In genomic region chrX:52078133-52078532, GRCh38 we compare ENCODE assay signal across 19 cellular contexts. TPM values are rescaled to one million over a fixed set of nuclear protein-coding genes. Genes with fewer than 3 reads are reported as not detected.
DNase-seq lines count a peak whose midpoint lies in the region; ATAC-seq, FAIRE-seq and TF ChIP-seq lines count a peak whose summit lies in the region.
"Had no signal": no experiment of that assay in that cellular context is flagged by ENCODE, and none has a peak within 500 bp of the region (broad histone marks: within the 10 kb centered on the region; RNA-seq: fewer than 3 reads in every experiment).

No MANE protein-coding gene starts in this region.

- H3K4me1 ChIP-seq in BLaER1 treated with 17β-estradiol and CSF1 and Interleukin-3, amounts not matched to agents 10 nM and 100 nM: peaks cover 0 to 18% (median 15%) of the 10 kb centered on the region in 10 experiments; a peak in 18 of 20 replicates
- no peaks in the 10 kb centered on the region for H3K4me1 ChIP-seq in GM12878 (ENCODE audit: control insufficient read depth, insufficient read depth, low read length)

- H3K9me3 ChIP-seq in BLaER1 treated with 17β-estradiol and CSF1 and Interleukin-3, amounts not matched to agents 10 nM and 100 nM (replicated peaks in 1 of 11): peaks cover 0 to 18% (median 10%) of the 10 kb centered on the region in 11 experiments; a peak in 10 of 22 replicates
- H3K9me3 ChIP-seq in GM12878 (replicated peaks; ENCODE audit: control insufficient read depth, insufficient read depth, low read length): no peaks in the 10 kb centered on the region

- CTCF ChIA-PET in GM12878 (lab: Yijun Ruan, JAX): no interaction called here
- CTCF ChIA-PET in WTC11 (lab: Charles Lee): no interaction called here

- H3K4me1 Mint-ChIP-seq in WTC11: no peaks in the 10 kb centered on the region

- TF ChIP-seq POLR2A in GM12878 (IDR thresholded peaks at IDR 0.05; ENCODE audit: low read depth, low read length): no peak

- 0% methylated on average over 1 of the region's 1 CpG for WGBS in GM12878 (ENCODE audit: insufficient coverage, insufficient replicate concordance, low lambda C conversion rate, missing lambda C conversion rate)

- H3K27ac ChIP-seq in BLaER1 treated with 17β-estradiol and CSF1 and Interleukin-3, amounts not matched to agents 10 nM and 100 nM: no peak overlapping the region
- H3K27ac ChIP-seq in GM12878 (ENCODE audit: control insufficient read depth, insufficient read depth): no peak overlapping the region
- H3K27ac ChIP-seq: RWPE1, SK-N-MC had no signal

- peaks cover 25 to 56% (median 47%) of the 10 kb centered on the region in 11 experiments; a peak in 18 of 22 replicates for H3K27me3 ChIP-seq in BLaER1 treated with 17β-estradiol and CSF1 and Interleukin-3, amounts not matched to agents 10 nM and 100 nM
- no peaks in the 10 kb centered on the region for H3K27me3 ChIP-seq in GM12878 (replicated peaks in 1 of 2; ENCODE audit: control insufficient read depth in 2 of 2, insufficient read depth in 2 of 2, low read length in 1 of 2)

- no peaks in the 10 kb centered on the region for H3K36me3 ChIP-seq in BLaER1 treated with 17β-estradiol and CSF1 and Interleukin-3, amounts not matched to agents 10 nM and 100 nM
- no peaks in the 10 kb centered on the region for H3K36me3 ChIP-seq in GM12878 (ENCODE audit: control insufficient read depth in 2 of 2, insufficient read depth in 2 of 2, low read length in 1 of 2)

- no peak for TF ChIP-seq EP300 in GM12878 (IDR thresholded peaks at IDR 0.05; ENCODE audit: borderline replicate concordance in 1 of 2, control insufficient read depth in 1 of 2, low read depth in 2 of 2, low read length in 2 of 2)

- RAD21 ChIA-PET in GM12878 (lab: Charles Lee; ENCODE audit: unreplicated experiment): no interaction called here

- BruUV-seq in GM12878 (replicated peaks; lab: Mats Ljungman, UMichigan): no TSS peak

- no peak for TF ChIP-seq CTCF in GM12878 (IDR thresholded peaks at IDR 0.05 in 2 of 3, conservative IDR thresholded peaks at IDR 0.05 in 1 of 3; ENCODE audit: control insufficient read depth in 2 of 3, extremely low read depth in 1 of 3, insufficient read depth in 1 of 3, low read depth in 3 of 3, low read length in 3 of 3)
- no peak for TF ChIP-seq CTCF in omental fat pad (IDR thresholded peaks at IDR 0.05)
- TF ChIP-seq CTCF in WTC11 (IDR thresholded peaks at IDR 0.05): no peak

- TF ChIP-seq RAD21 in GM12878 (IDR thresholded peaks at IDR 0.05; ENCODE audit: insufficient read depth, low read depth, low read length): no peak

- H3K9me3 Mint-ChIP-seq in WTC11: no peaks in the 10 kb centered on the region
- H3K9me3 Mint-ChIP-seq: CD4-positive, alpha-beta memory T cell had no signal

- H3K4me3 Mint-ChIP-seq in WTC11: no peak overlapping the region
- H3K4me3 Mint-ChIP-seq: CD4-positive, alpha-beta memory T cell had no signal

- no peaks in the 10 kb centered on the region for H3K36me3 Mint-ChIP-seq in WTC11
- H3K36me3 Mint-ChIP-seq: CD4-positive, alpha-beta memory T cell had no signal

- no peaks in the 10 kb centered on the region for H3K27me3 Mint-ChIP-seq in WTC11 (ENCODE audit: low read depth)

- no peak overlapping the region for H3K27ac Mint-ChIP-seq in WTC11
- H3K27ac Mint-ChIP-seq: CD4-positive, alpha-beta memory T cell had no signal

- H4K20me1 ChIP-seq in BLaER1 treated with 17β-estradiol and CSF1 and Interleukin-3, amounts not matched to agents 10 nM and 100 nM: no peaks in the 10 kb centered on the region
- H4K20me1 ChIP-seq in GM12878 (ENCODE audit: control insufficient read depth, insufficient read depth): no peaks in the 10 kb centered on the region

- intact Hi-C loops in GM12878 (cut with micrococcal nuclease; ENCODE audit: unreplicated experiment): no loop called here

- peak; percentile 41 for DNase-seq in MV-4-11 (lab: John Stamatoyannopoulos, UW)
- no peak for DNase-seq in GM12878 (ENCODE audit: low read depth, low spot score)
- DNase-seq in omental fat pad (ENCODE audit: low spot score): no peak
- DNase-seq in WTC11 (ENCODE audit: low spot score): no peak
- DNase-seq in H4 (ENCODE audit: low spot score): no peak
- DNase-seq: CD4-positive, alpha-beta memory T cell; DND-41; NCI-H1417; NCI-H1694 treated with DMSO at 0.1 percent for 48 hours; NCI-H2081 treated with DMSO at 0.1 percent for 48 hours; NCI-H510A; NCI-H748 treated with DMSO at 0.1 percent for 48 hours; SHP77 treated with DMSO at 0.1 percent for 48 hours; T-helper 2 cell had no signal

- H3K79me2 ChIP-seq in GM12878 (ENCODE audit: control insufficient read depth, insufficient read depth, low read length): no peaks in the 10 kb centered on the region

- POLR2A ChIA-PET in GM12878 (lab: Charles Lee) (no interaction called here), WTC11 (lab: Charles Lee) (no interaction called here)

- no peak for FAIRE-seq in GM12878 (lab: Jason Lieb, UNC)
- FAIRE-seq: H54 had no signal

- no peak overlapping the region for H3K4me3 ChIP-seq in BLaER1 treated with 17β-estradiol and CSF1 and Interleukin-3, amounts not matched to agents 10 nM and 100 nM
- H3K4me3 ChIP-seq in GM12878: no peak overlapping the region
- H3K4me3 ChIP-seq: SK-N-MC had no signal

- in situ Hi-C loops in GM12878 (cut with MboI): no loop called here

- no peak overlapping the region for H2AFZ ChIP-seq in GM12878 (ENCODE audit: control insufficient read depth, low read depth, low read length)

- ATAC-seq in GM18907 (IDR thresholded peaks at IDR 0.05; ENCODE audit: unreplicated experiment): peak; percentile 49
- ATAC-seq in GM12878: no peak
- no peak for ATAC-seq in omental fat pad (ENCODE audit: low FRiP score)
- ATAC-seq in WTC11: no peak

- peak overlapping the region; percentile 6 to 55 (median 34); a peak in 17 of 22 replicates for H3K4me2 ChIP-seq in BLaER1 treated with 17β-estradiol and CSF1 and Interleukin-3, amounts not matched to agents 10 nM and 100 nM
- no peak overlapping the region for H3K4me2 ChIP-seq in GM12878 (ENCODE audit: control insufficient read depth, insufficient read depth)

- H3K9ac ChIP-seq in BLaER1 treated with 17β-estradiol and CSF1 and Interleukin-3, amounts not matched to agents 10 nM and 100 nM: no peak overlapping the region
- no peak overlapping the region for H3K9ac ChIP-seq in GM12878 (ENCODE audit: control insufficient read depth, insufficient read depth, low read length)

- SMC1A ChIA-PET in GM12878 (lab: Charles Lee; ENCODE audit: uncharacterized antibody, unreplicated experiment): no interaction called here

TF ChIP-seq in GM12878, 131 proteins besides CTCF, POLR2A, EP300 and RAD21:
- TF ChIP-seq POU2F2 (IDR thresholded peaks at IDR 0.05; ENCODE audit: borderline replicate concordance, low read depth, low read length) (no peak), RUNX3 (IDR thresholded peaks at IDR 0.05; ENCODE audit: low read length) (0 out of 2 replicates have a peak, but pooled peaks have one; percentile 10)

TF ChIP-seq in WTC11, 78 proteins besides CTCF, POLR2A, EP300 and RAD21 (continues in another document):
- TF ChIP-seq KAT7 (CRISPR knock-in tag; IDR thresholded peaks at IDR 0.05; ENCODE audit: borderline replicate concordance): no peak
- TF ChIP-seq ARID4B (CRISPR knock-in tag; IDR thresholded peaks at IDR 0.05; ENCODE audit: borderline replicate concordance): no peak

RNA-seq across cellular contexts. Expression of gene MAGED4B, which starts 9.2 kb away (rescaled TPM):
- not detected in 2 replicates for total RNA-seq in GM12878 (2013; cell fraction: nucleolus; rRNA removed)
- total RNA-seq in GM12878 (2014; rRNA removed) (not detected in 2 replicates), GM12878 (2014; rRNA removed; fragmentation: Illumina TruSeq; extraction: Trizol) (not detected in 2 replicates), GM12878 (2021) (0.13 TPM in 1 of 2 replicates, not detected in the other), omental fat pad (1 to 10 TPM; 1.3 to 8.4 (median 2.4) TPM), WTC11 (2021) (88.7 to 93.1 TPM (median 93.0 TPM) in 3 replicates)
- 0.10 TPM for polyA plus RNA-seq in GM12878 (2011; ENCODE audit: low read depth)
- polyA plus RNA-seq in GM12878 (2011; rRNA removed) (0.12 TPM in 1 of 2 replicates, not detected in the other), GM12878 (2014; fragmentation: Illumina TruSeq; extraction: Trizol) (not detected in 2 replicates), GM12878 (2014; fragmentation: Nextera tagmentation; extraction: Ambion mirVana) (not detected), GM12878 (2014; rRNA removed) (not detected in 2 replicates), GM12878 (2016; fragmentation: Nextera tagmentation; extraction: Ambion mirVana) (under 1 TPM in 1 of 2 experiments, not detected in 1; 0.67 TPM)
- polyA plus RNA-seq in GM12878 (2011; cell fraction: cytosol; rRNA removed): 0.05 and 0.06 TPM in 2 replicates
- polyA plus RNA-seq in GM12878 (2011; cell fraction: nucleus; rRNA removed): 0.15 and 0.41 TPM in 2 replicates
- polyA plus RNA-seq in GM12878 (2012): 1.2 TPM in 2 replicates
- polyA minus RNA-seq in GM12878 (2011; rRNA and poly(A)+ RNA removed): not detected in 2 replicates
- polyA minus RNA-seq in GM12878 (2011; cell fraction: cytosol; rRNA and poly(A)+ RNA removed): not detected in 2 replicates
- 0.67 TPM in 1 of 2 replicates, not detected in the other for polyA minus RNA-seq in GM12878 (2011; cell fraction: nucleus; rRNA and poly(A)+ RNA removed)
- total RNA-seq in H4 (2014; rRNA removed; shearing (Covaris generic)): 13.2 and 27.5 TPM in 2 replicates
